In genomic region chr11:130675456-130675855, GRCh38 we compare ENCODE assay signal across 13 cellular contexts.
DNase-seq lines count a peak whose midpoint lies in the region; ATAC-seq and TF ChIP-seq lines count a peak whose summit lies in the region.
"Had no signal": no experiment of that assay in that cellular context is flagged by ENCODE, and none has a peak within 500 bp of the region (broad histone marks: within the 10 kb centered on the region; RNA-seq: fewer than 3 reads in every experiment).

No MANE protein-coding gene starts in this region.

- H3K9me3 ChIP-seq in adipocyte (ENCODE audit: control insufficient read depth, low read length): peaks cover 23% of the 10 kb centered on the region

- H3K4me3 Mint-ChIP-seq in stimulated activated memory B cell treated with anti-CD40 and anti-IgM and Interleukin-4, amounts not matched to agents 10 μg/mL and 1 μg/mL and 100 μg/mL, for 72 hours: no peak overlapping the region
- H3K4me3 Mint-ChIP-seq: CD4-positive, alpha-beta T cell; dendritic cell treated with granulocyte-macrophage colony-stimulating factor and Interleukin-4, amounts not matched to agents 40 ng/mL and 50 ng/mL, for 4 days had no signal

- ATAC-seq in left cardiac atrium (peak; percentile 78 to 82), sciatic nerve (peak; percentile 84), HG03378 (IDR thresholded peaks at IDR 0.05; ENCODE audit: unreplicated experiment) (no peak), HG02642 (IDR thresholded peaks at IDR 0.05; ENCODE audit: poor library complexity, unreplicated experiment) (no peak)
- no peak for ATAC-seq in stimulated activated memory B cell treated with anti-CD40 and anti-IgM and Interleukin-4, amounts not matched to agents 10 μg/mL and 1 μg/mL and 100 μg/mL, for 72 hours

- peaks cover 45% of the 10 kb centered on the region for H3K4me1 ChIP-seq in adipocyte (ENCODE audit: control insufficient read depth, insufficient read depth, low read length)

- peaks cover 17% of the 10 kb centered on the region for H3K27me3 Mint-ChIP-seq in stimulated activated memory B cell treated with anti-CD40 and anti-IgM and Interleukin-4, amounts not matched to agents 10 μg/mL and 1 μg/mL and 100 μg/mL, for 72 hours
- H3K27me3 Mint-ChIP-seq: CD4-positive, alpha-beta T cell; dendritic cell treated with granulocyte-macrophage colony-stimulating factor and Interleukin-4, amounts not matched to agents 40 ng/mL and 50 ng/mL, for 4 days had no signal

- no peaks in the 10 kb centered on the region for H3K27me3 ChIP-seq in adipocyte (replicated peaks; ENCODE audit: control insufficient read depth, insufficient read depth, low read length)

- H3K4me1 Mint-ChIP-seq in stimulated activated memory B cell treated with anti-CD40 and anti-IgM and Interleukin-4, amounts not matched to agents 10 μg/mL and 1 μg/mL and 100 μg/mL, for 72 hours: no peaks in the 10 kb centered on the region

- H3K9me3 Mint-ChIP-seq in stimulated activated memory B cell treated with anti-CD40 and anti-IgM and Interleukin-4, amounts not matched to agents 10 μg/mL and 1 μg/mL and 100 μg/mL, for 72 hours: peaks cover 11% of the 10 kb centered on the region

- H3K4me3 ChIP-seq in adipocyte (ENCODE audit: low read length): peak overlapping the region; percentile 51

- H3K27ac Mint-ChIP-seq in stimulated activated memory B cell treated with anti-CD40 and anti-IgM and Interleukin-4, amounts not matched to agents 10 μg/mL and 1 μg/mL and 100 μg/mL, for 72 hours: no peak overlapping the region
- H3K27ac Mint-ChIP-seq: CD4-positive, alpha-beta T cell; dendritic cell treated with granulocyte-macrophage colony-stimulating factor and Interleukin-4, amounts not matched to agents 40 ng/mL and 50 ng/mL, for 4 days had no signal

- H3K36me3 ChIP-seq in adipocyte (ENCODE audit: control insufficient read depth, insufficient read depth, low read length, severe bottlenecking): no peaks in the 10 kb centered on the region

- no peak for TF ChIP-seq POLR2A in erythroblast (IDR thresholded peaks at IDR 0.05; ENCODE audit: low read length)

- H3K36me3 Mint-ChIP-seq in stimulated activated memory B cell treated with anti-CD40 and anti-IgM and Interleukin-4, amounts not matched to agents 10 μg/mL and 1 μg/mL and 100 μg/mL, for 72 hours: no peaks in the 10 kb centered on the region

- intact Hi-C loops in left cardiac atrium (cut with DNase I) (no loop called here), sciatic nerve (cut with DNase I) (no loop called here)

- peak; percentile 48 for DNase-seq in DMS 273 treated with DMSO at 0.1 percent for 48 hours (lab: John Stamatoyannopoulos, UW)
- DNase-seq in adipocyte (ENCODE audit: low read depth): peak; percentile 69
- peak; percentile 89 for DNase-seq in left cardiac atrium
- peak; percentile 76 for DNase-seq in sciatic nerve (ENCODE audit: low spot score)
- no peak for DNase-seq in erythroblast (lab: John Stamatoyannopoulos, UW)
- DNase-seq: activated CD8-positive, alpha-beta memory T cell treated with anti-CD3 and anti-CD28 coated beads, Interleukin-2, amount 50 U/mL, for 48 hours; CD4-positive, alpha-beta T cell; H7; SW 1271 had no signal

- H3K9ac ChIP-seq in adipocyte (ENCODE audit: low read length): peak overlapping the region; percentile 78

Comparison
In these comparisons a context has a peak if more than half of its experiments do, and no peak if none do; other contexts are left out.
1. DNase-seq: peak in DMS 273 treated with DMSO at 0.1 percent for 48 hours (single experiment), adipocyte (single experiment), left cardiac atrium (single experiment) and sciatic nerve (single experiment); none in erythroblast (0 of 2).
2. ATAC-seq: peak in left cardiac atrium (2 of 2) and sciatic nerve (single experiment); none in stimulated activated memory B cell treated with anti-CD40 and anti-IgM and Interleukin-4, amounts not matched to agents 10 μg/mL and 1 μg/mL and 100 μg/mL, for 72 hours (single experiment), HG03378 (single experiment) and HG02642 (single experiment).